In the genomic region with DNA sequence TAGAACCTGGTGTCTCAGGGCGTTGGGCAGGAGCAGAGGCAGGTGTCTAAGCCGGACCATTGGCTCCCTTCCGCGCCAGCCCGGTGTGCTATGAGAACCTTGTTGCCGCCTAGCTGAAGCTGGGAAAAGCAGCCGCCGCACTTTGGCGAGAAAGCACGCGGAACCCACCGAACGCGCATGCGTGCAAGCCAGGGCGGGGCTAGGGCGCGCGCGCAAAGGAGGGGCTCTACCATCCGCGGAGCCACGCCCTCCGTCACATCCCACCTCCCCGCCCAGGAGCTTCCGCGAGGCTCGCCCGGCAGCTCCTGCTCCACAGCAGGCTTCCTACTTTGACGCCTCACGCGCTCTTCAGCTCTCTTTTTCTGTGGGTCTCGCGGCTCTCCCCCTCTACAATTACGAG, we compare ENCODE assay signal across 11 cellular contexts. TPM values are rescaled to one million over a fixed set of nuclear protein-coding genes. Genes with fewer than 3 reads are reported as not detected.
DNase-seq lines count a peak whose midpoint lies in the region; ATAC-seq and TF ChIP-seq lines count a peak whose summit lies in the region.
"Had no signal": no experiment of that assay in that cellular context is flagged by ENCODE, and none has a peak within 500 bp of the region (broad histone marks: within the 10 kb centered on the region; RNA-seq: fewer than 3 reads in every experiment).

No MANE protein-coding gene starts in this region.

- no peaks in the 10 kb centered on the region for H3F3A ChIP-seq in PC-9 (ENCODE audit: insufficient read depth, low read depth)

- BruUV-seq in IMR-90 (replicated peaks; lab: Mats Ljungman, UMichigan) = no TSS peak
- no TSS peak for BruUV-seq in PC-9 (replicated peaks; lab: Mats Ljungman, UMichigan)

- TF ChIP-seq POLR2A in IMR-90 (IDR thresholded peaks at IDR 0.05; ENCODE audit: low read depth, low read length) = no peak

- H3K56ac ChIP-seq in IMR-90 (ENCODE audit: extremely low read depth, insufficient read depth, low read length) = no peak overlapping the region

- no peak overlapping the region for H2BK5ac ChIP-seq in IMR-90 (ENCODE audit: low read depth, low read length, poor library complexity, severe bottlenecking)

- no peak overlapping the region for H4K91ac ChIP-seq in IMR-90 (ENCODE audit: insufficient read depth, low read depth, low read length)

- H2AK9ac ChIP-seq in IMR-90 (replicated peaks; ENCODE audit: low read depth, low read length, poor library complexity) = no peak overlapping the region

- H3K4me2 ChIP-seq in IMR-90 (ENCODE audit: low read depth, low read length) = no peak overlapping the region; the same call in 1 of the 2 replicates
- no peak overlapping the region for H3K4me2 ChIP-seq in PC-9

- H3K27ac ChIP-seq in ACC112 (ENCODE audit: low read depth, low read length) = no peak overlapping the region
- no peak overlapping the region for H3K27ac ChIP-seq in IMR-90 (ENCODE audit: insufficient read depth, low read length)
- no peak overlapping the region for H3K27ac ChIP-seq in colonic mucosa
- no peak overlapping the region for H3K27ac ChIP-seq in PC-9

- CTCF ChIA-PET in IMR-90 (lab: Yijun Ruan, JAX) (no interaction called here), PC-9 (lab: Charles Lee) (no interaction called here)

- no peaks in the 10 kb centered on the region for H3K9me2 ChIP-seq in PC-9 (ENCODE audit: insufficient read depth)

- H3K79me2 ChIP-seq in ACC112 (ENCODE audit: control insufficient read depth, insufficient read depth, low read length, unreplicated experiment) (no peaks in the 10 kb centered on the region), PC-9 (ENCODE audit: low read depth) (no peaks in the 10 kb centered on the region)

- dilution Hi-C loops in IMR-90 (cut with HindIII; ENCODE audit: low sequenced_read_pairs, unreplicated experiment) = no loop called here

- no peak overlapping the region for H2BK120ac ChIP-seq in IMR-90 (ENCODE audit: low read depth, low read length)

- H4K8ac ChIP-seq in IMR-90 (ENCODE audit: low read depth in 2 of 2, low read length in 2 of 2) = no peak overlapping the region

- H3K9ac ChIP-seq in IMR-90 (ENCODE audit: low read depth, low read length) (no peak overlapping the region), colonic mucosa (ENCODE audit: low read depth in 2 of 2, low read length in 2 of 2) (no peak overlapping the region)

- H4K5ac ChIP-seq in IMR-90 (ENCODE audit: low read depth, low read length) = no peak overlapping the region

- no peak overlapping the region for H3K4ac ChIP-seq in IMR-90 (ENCODE audit: low read depth, low read length)

- H3K23ac ChIP-seq in IMR-90 (ENCODE audit: low read depth, low read length) = no peak overlapping the region

- peaks cover 8% of the 10 kb centered on the region; the same call in 1 of the 2 replicates for H3K27me3 ChIP-seq in ACC112 (ENCODE audit: insufficient read depth, low read length)
- no peaks in the 10 kb centered on the region for H3K27me3 ChIP-seq in IMR-90 (ENCODE audit: control insufficient read depth, insufficient read depth, low read length)
- H3K27me3 ChIP-seq in colonic mucosa = no peaks in the 10 kb centered on the region
- peaks cover 36% of the 10 kb centered on the region; the same call in 1 of the 2 replicates for H3K27me3 ChIP-seq in PC-9 (ENCODE audit: insufficient read depth, low read depth)

- H2AFZ ChIP-seq in ACC112 (ENCODE audit: low read length, unreplicated experiment) (no peak overlapping the region), IMR-90 (replicated peaks; ENCODE audit: low read length, poor library complexity) (peak overlapping the region; percentile 86), PC-9 (no peak overlapping the region)

- TF ChIP-seq CTCF in IMR-90 (conservative IDR thresholded peaks at IDR 0.05; ENCODE audit: low read depth, low read length) (no peak), colonic mucosa (IDR thresholded peaks at IDR 0.05) (no peak), PC-9 (conservative IDR thresholded peaks at IDR 0.05) (no peak)

- in situ Hi-C loops in IMR-90 (cut with MboI; ENCODE audit: low sequenced_read_pairs) = no loop called here

- H4K20me1 ChIP-seq in IMR-90 (ENCODE audit: insufficient read depth, low read length) (no peaks in the 10 kb centered on the region), PC-9 (ENCODE audit: insufficient read depth) (no peaks in the 10 kb centered on the region)

- no peak overlapping the region for H3K14ac ChIP-seq in IMR-90 (replicated peaks; ENCODE audit: low read depth, low read length)

- intact Hi-C loops in IMR-90 (cut with micrococcal nuclease) = no loop called here
- intact Hi-C loops in colonic mucosa (cut with DNase I) = no loop called here
- intact Hi-C loops in PC-9 (cut with micrococcal nuclease; ENCODE audit: unreplicated experiment) = no loop called here

- H3K36me3 ChIP-seq in ACC112 (ENCODE audit: insufficient read depth, low read length) (no peaks in the 10 kb centered on the region), IMR-90 (ENCODE audit: control insufficient read depth, insufficient read depth, low read length) (no peaks in the 10 kb centered on the region), colonic mucosa (no peaks in the 10 kb centered on the region), PC-9 (ENCODE audit: low read depth) (no peaks in the 10 kb centered on the region)

- no peak overlapping the region for H2BK15ac ChIP-seq in IMR-90 (ENCODE audit: low read depth, low read length)

- peak; percentile 57; the same call in 1 of the 2 replicates for ATAC-seq in IMR-90 (ENCODE audit: low read depth)
- ATAC-seq in GM18519 (IDR thresholded peaks at IDR 0.05; ENCODE audit: low FRiP score, unreplicated experiment) = no peak

- H3K4me1 ChIP-seq in ACC112 (ENCODE audit: control insufficient read depth, insufficient read depth, low read length, unreplicated experiment) (no peaks in the 10 kb centered on the region), IMR-90 (ENCODE audit: control insufficient read depth, insufficient read depth, low read length) (no peaks in the 10 kb centered on the region), colonic mucosa (no peaks in the 10 kb centered on the region), PC-9 (replicated peaks; ENCODE audit: insufficient read depth) (no peaks in the 10 kb centered on the region)

- TF ChIP-seq RAD21 in IMR-90 (IDR thresholded peaks at IDR 0.05; ENCODE audit: low read length) = no peak

- H2AK5ac ChIP-seq in IMR-90 (ENCODE audit: low read depth, low read length) = no peak overlapping the region

- DNase-seq in IMR-90 = peak; percentile 17
- DNase-seq in colonic mucosa = peak; percentile 39
- DNase-seq in midbrain (lab: John Stamatoyannopoulos, UW) = peak; percentile 15
- DNase-seq in cerebellar nuclear complex (lab: John Stamatoyannopoulos, UW) = no peak
- no peak for DNase-seq in central memory CD4-positive, alpha-beta T cell
- DNase-seq in PC-9 = no peak
- DNase-seq: effector CD4-positive, alpha-beta T cell had no signal

- H3K9me3 ChIP-seq in IMR-90 (ENCODE audit: control insufficient read depth, insufficient read depth, low read length) = peaks cover 16% of the 10 kb centered on the region
- H3K9me3 ChIP-seq in colonic mucosa = no peaks in the 10 kb centered on the region
- H3K9me3 ChIP-seq in PC-9 (ENCODE audit: insufficient read depth, low read depth) = no peaks in the 10 kb centered on the region

- no peak overlapping the region for H3K18ac ChIP-seq in IMR-90 (ENCODE audit: low read depth, low read length)

- POLR2A ChIA-PET in IMR-90 (lab: Charles Lee; ENCODE audit: unreplicated experiment) (no interaction called here), PC-9 (lab: Charles Lee; ENCODE audit: unreplicated experiment) (no interaction called here)

- H3K9me1 ChIP-seq in IMR-90 (ENCODE audit: insufficient read depth, low read length) = no peaks in the 10 kb centered on the region

- peak overlapping the region; percentile 29; the same call in 1 of the 2 replicates for H3K4me3 ChIP-seq in ACC112 (ENCODE audit: low read depth, low read length)
- 0 out of 2 replicates have a peak overlapping the region, but pooled peaks have one; percentile 5 for H3K4me3 ChIP-seq in IMR-90 (ENCODE audit: insufficient read depth, low read depth, low read length)
- no peak overlapping the region for H3K4me3 ChIP-seq in colonic mucosa
- H3K4me3 ChIP-seq in PC-9 = no peak overlapping the region

- no peaks in the 10 kb centered on the region for H3K79me1 ChIP-seq in IMR-90 (ENCODE audit: low read depth in 1 of 2, low read length in 2 of 2)

- no peak overlapping the region for H2BK20ac ChIP-seq in IMR-90 (ENCODE audit: low read depth, low read length)

- WGBS in IMR-90 (ENCODE audit: extremely low coverage in 2 of 2, insufficient read length in 1 of 2), 2 experiments = 16% methylated on average over 9 of the region's 35 CpGs; no CpG with 5 or more reads in 1 of the 2 experiments

TF ChIP-seq in IMR-90, 13 proteins besides CTCF, POLR2A, EP300 and RAD21 (continues in another document):
- TF ChIP-seq MXI1 (IDR thresholded peaks at IDR 0.05; ENCODE audit: borderline replicate concordance, low read depth, low read length) = no peak
- no peak for TF ChIP-seq MAZ (IDR thresholded peaks at IDR 0.05; ENCODE audit: borderline replicate concordance, low read depth, low read length)
- TF ChIP-seq FOS (IDR thresholded peaks at IDR 0.05; ENCODE audit: low read depth, low read length) = no peak
- TF ChIP-seq, protein P1, sequence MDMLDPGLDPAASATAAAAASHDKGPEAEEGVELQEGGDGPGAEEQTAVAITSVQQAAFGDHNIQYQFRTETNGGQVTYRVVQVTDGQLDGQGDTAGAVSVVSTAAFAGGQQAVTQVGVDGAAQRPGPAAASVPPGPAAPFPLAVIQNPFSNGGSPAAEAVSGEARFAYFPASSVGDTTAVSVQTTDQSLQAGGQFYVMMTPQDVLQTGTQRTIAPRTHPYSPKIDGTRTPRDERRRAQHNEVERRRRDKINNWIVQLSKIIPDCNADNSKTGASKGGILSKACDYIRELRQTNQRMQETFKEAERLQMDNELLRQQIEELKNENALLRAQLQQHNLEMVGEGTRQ (IDR thresholded peaks at IDR 0.05; ENCODE audit: low read depth, low read length) = no peak
- no peak for TF ChIP-seq BHLHE40 (IDR thresholded peaks at IDR 0.05; ENCODE audit: low read depth, low read length)
- no peak for TF ChIP-seq RFX5 (IDR thresholded peaks at IDR 0.05; ENCODE audit: low read depth, low read length)
- no peak for TF ChIP-seq CHD1 (IDR thresholded peaks at IDR 0.05; ENCODE audit: low read depth, low read length)
- TF ChIP-seq SMC3 (IDR thresholded peaks at IDR 0.05; ENCODE audit: low read depth, low read length) = no peak
- TF ChIP-seq MAFK (IDR thresholded peaks at IDR 0.05; ENCODE audit: low read depth, low read length) = no peak

RNA-seq across cellular contexts. Expression of a gene that starts 51.3 kb away (rescaled TPM):
- total RNA-seq in IMR-90 (2012; rRNA removed) = not detected in 2 replicates
- polyA plus RNA-seq in IMR-90 (2012; rRNA removed) = not detected in 2 replicates
- not detected in 2 replicates for polyA plus RNA-seq in IMR-90 (2012; cell fraction: cytosol; rRNA removed)
- not detected in 2 replicates for polyA plus RNA-seq in IMR-90 (2012; cell fraction: nucleus; rRNA removed; ENCODE audit: low replicate concordance)
- not detected for total RNA-seq in colonic mucosa
- not detected in 2 replicates for total RNA-seq in PC-9 (2021)
- total RNA-seq: LHCN-M2; T-helper 2 cell treated with Interferon-gamma antibody and Interleukin-4, amounts not matched to agents 100 ng/mL and 5 ng/mL, for 36 hours had no signal

RNA-seq across cellular contexts. Expression of a gene that starts 51.9 kb away (rescaled TPM):
- 4.1 and 8.3 TPM in 2 replicates for total RNA-seq in IMR-90 (2012; rRNA removed)
- polyA plus RNA-seq in IMR-90 (2012; rRNA removed) = 9.4 and 12.7 TPM in 2 replicates
- polyA plus RNA-seq in IMR-90 (2012; cell fraction: cytosol; rRNA removed) = 9.1 and 10.4 TPM in 2 replicates
- 17.5 and 25.3 TPM in 2 replicates for polyA plus RNA-seq in IMR-90 (2012; cell fraction: nucleus; rRNA removed; ENCODE audit: low replicate concordance)
- total RNA-seq in colonic mucosa = 100 to 1,000 TPM in 1 of 2 donors, 10 to 100 TPM in 1; 98.6 to 113 TPM
- 53.4 and 55.2 TPM in 2 replicates for total RNA-seq in PC-9 (2021)

Comparison
In these comparisons a context has a peak if more than half of its experiments do, and no peak if none do; other contexts are left out.
1. H3K4me3 ChIP-seq: peak in ACC112 (single experiment) and IMR-90 (single experiment); none in colonic mucosa (single experiment) and PC-9 (single experiment).
2. DNase-seq: peak in IMR-90 (single experiment), colonic mucosa (single experiment) and midbrain (single experiment); none in cerebellar nuclear complex (0 of 2), central memory CD4-positive, alpha-beta T cell (single experiment) and PC-9 (0 of 2).